In genomic region chr2:155852156-155852555, GRCh38 we compare ENCODE assay signal across 7 cellular contexts.
"Had no signal": no experiment of that assay in that cellular context is flagged by ENCODE, and none has a peak within 500 bp of the region (broad histone marks: within the 10 kb centered on the region; RNA-seq: fewer than 3 reads in every experiment).

No MANE protein-coding gene starts in this region.

- H3K4me1 Mint-ChIP-seq: IgD-negative memory B cell had no signal

- H3K27ac ChIP-seq: HL-60, KMS-11 had no signal

- H3K36me3 Mint-ChIP-seq: IgD-negative memory B cell had no signal

- H3K9ac ChIP-seq: KMS-11 had no signal

- H3K4me2 ChIP-seq: KMS-11 had no signal

- H3K27me3 Mint-ChIP-seq: IgD-negative memory B cell had no signal

- DNase-seq: Karpas-422, KBM-7, KG1 had no signal

- H3K9me3 Mint-ChIP-seq: IgD-negative memory B cell had no signal

- FAIRE-seq: HTR-8/SVneo had no signal

- H3K27ac Mint-ChIP-seq: IgD-negative memory B cell had no signal

- H3K4me3 Mint-ChIP-seq: IgD-negative memory B cell had no signal
